Comparison of ENCODE assay signal across 12 cellular contexts in genomic region chr22:38104084-38104483, GRCh38. TPM values are rescaled to one million over a fixed set of nuclear protein-coding genes. Genes with fewer than 3 reads are reported as not detected.
DNase-seq lines count a peak whose midpoint lies in the region; ATAC-seq, FAIRE-seq and TF ChIP-seq lines count a peak whose summit lies in the region.
"Had no signal": no experiment of that assay in that cellular context is flagged by ENCODE, and none has a peak within 500 bp of the region (broad histone marks: within the 10 kb centered on the region; RNA-seq: fewer than 3 reads in every experiment).

No MANE protein-coding gene starts in this region.

- no peaks in the 10 kb centered on the region for H4K20me1 ChIP-seq in GM12878 (ENCODE audit: control insufficient read depth, insufficient read depth)

- H3K9me3 ChIP-seq in GM12878 (replicated peaks; ENCODE audit: control insufficient read depth, insufficient read depth, low read length) = no peaks in the 10 kb centered on the region
- H3K9me3 ChIP-seq: mucosa of descending colon had no signal

- no peaks in the 10 kb centered on the region for H3K9me3 Mint-ChIP-seq in Calu3 (ENCODE audit: low read depth, unreplicated experiment)
- H3K9me3 Mint-ChIP-seq: dendritic cell treated with granulocyte-macrophage colony-stimulating factor and Interleukin-4, amounts not matched to agents 40 ng/mL and 50 ng/mL, for 4 days had no signal

- no peak for TF ChIP-seq POLR2A in GM12878 (IDR thresholded peaks at IDR 0.05; ENCODE audit: low read depth, low read length)

- TF ChIP-seq RAD21 in GM12878 (IDR thresholded peaks at IDR 0.05; ENCODE audit: insufficient read depth, low read depth, low read length) = no peak

- WGBS in GM12878 (ENCODE audit: insufficient coverage, insufficient replicate concordance, low lambda C conversion rate, missing lambda C conversion rate) = 68% methylated on average over 6 of the region's 6 CpGs

- peaks cover 15% of the 10 kb centered on the region for H3K4me1 Mint-ChIP-seq in Calu3 (ENCODE audit: low read depth, unreplicated experiment)

- RAD21 ChIA-PET in GM12878 (lab: Charles Lee; ENCODE audit: unreplicated experiment) = interaction anchor here (1.6 kb wide), 1 partner anchor 52 kb away, joined by 7 read pairs; no protein-coding TSS in a partner anchor

- no peaks in the 10 kb centered on the region for H3K27me3 ChIP-seq in GM12878 (replicated peaks in 1 of 2; ENCODE audit: control insufficient read depth in 2 of 2, insufficient read depth in 2 of 2, low read length in 1 of 2)

- H3K36me3 Mint-ChIP-seq in Calu3 (ENCODE audit: insufficient read depth, unreplicated experiment) = peaks cover 74% of the 10 kb centered on the region

- ATAC-seq in GM12878 (peak; percentile 49; the same call in 1 of the 3 replicates), HG03354 (IDR thresholded peaks at IDR 0.05; ENCODE audit: poor library complexity, severe bottlenecking, unreplicated experiment) (no peak)
- ATAC-seq: mucosa of descending colon had no signal

- H3K27ac ChIP-seq in GM12878 (ENCODE audit: control insufficient read depth, insufficient read depth) = no peak overlapping the region

- no peaks in the 10 kb centered on the region for H3K36me3 ChIP-seq in GM12878 (ENCODE audit: control insufficient read depth in 2 of 2, insufficient read depth in 2 of 2, low read length in 1 of 2)

- TF ChIP-seq EP300 in GM12878 (IDR thresholded peaks at IDR 0.05; ENCODE audit: borderline replicate concordance in 1 of 2, control insufficient read depth in 1 of 2, low read depth in 2 of 2, low read length in 2 of 2) = no peak

- BruUV-seq in Calu3 (replicated peaks; lab: Mats Ljungman, UMichigan) = no TSS peak
- no TSS peak for BruUV-seq in GM12878 (replicated peaks; lab: Mats Ljungman, UMichigan)

- no peak overlapping the region for H2AFZ ChIP-seq in GM12878 (ENCODE audit: control insufficient read depth, low read depth, low read length)

- H3K4me2 ChIP-seq in GM12878 (ENCODE audit: control insufficient read depth, insufficient read depth) = no peak overlapping the region

- CTCF ChIA-PET in Calu3 (lab: Charles Lee) = interaction anchor here (1.5 kb wide), 1 partner anchor 52 kb away, joined by 3 read pairs; no protein-coding TSS in a partner anchor
- CTCF ChIA-PET in GM12878 (lab: Yijun Ruan, JAX) = interaction anchor here (0.8 to 4.5 kb wide), 3 partner anchors 51 to 97 kb away, joined by 3 to 34 read pairs (median 5); partner anchors contain the start of gene MAFF

- in situ Hi-C loops in GM12878 (cut with MboI) = no loop called here

- SMC1A ChIA-PET in GM12878 (lab: Charles Lee; ENCODE audit: uncharacterized antibody, unreplicated experiment) = interaction anchor here (0.7 to 0.9 kb wide), 2 partner anchors 49 to 126 kb away, joined by 3 read pairs; no protein-coding TSS in a partner anchor

- H3K27me3 Mint-ChIP-seq in Calu3 (ENCODE audit: unreplicated experiment) = no peaks in the 10 kb centered on the region

- H3K4me3 ChIP-seq in GM12878 = no peak overlapping the region
- H3K4me3 ChIP-seq: mucosa of descending colon had no signal

- POLR2A ChIA-PET in GM12878 (lab: Charles Lee) = interaction anchor here (0.6 to 0.7 kb wide), 2 partner anchors 121 to 167 kb away, joined by 4 to 5 read pairs; no protein-coding TSS in a partner anchor

- H3K79me2 ChIP-seq in GM12878 (ENCODE audit: control insufficient read depth, insufficient read depth, low read length) = no peaks in the 10 kb centered on the region

- no peak for FAIRE-seq in GM12878 (lab: Jason Lieb, UNC)

- H3K27ac Mint-ChIP-seq in Calu3 (ENCODE audit: unreplicated experiment) = peak overlapping the region; percentile 4
- H3K27ac Mint-ChIP-seq: dendritic cell treated with granulocyte-macrophage colony-stimulating factor and Interleukin-4, amounts not matched to agents 40 ng/mL and 50 ng/mL, for 4 days had no signal

- DNase-seq in Calu3 (no peak), HuH-7.5 (ENCODE audit: low spot score) (peak; percentile 74), GM12878 (ENCODE audit: low read depth, low spot score) (no peak), lung microvascular endothelial cell (ENCODE audit: low read depth in 2 of 2) (peak; percentile 20 to 25)
- no peak for DNase-seq in stimulated activated CD4-positive, alpha-beta T cell treated with anti-CD3 and anti-CD28 coated beads, Interleukin-4, amount 100 ng/mL, for 4 hours
- no peak for DNase-seq in stimulated activated CD4-positive, alpha-beta T cell treated with anti-CD3 and anti-CD28 coated beads, Interleukin-15, amount 100 ng/mL, for 24 hours
- DNase-seq in stimulated activated CD4-positive, alpha-beta T cell treated with anti-CD3 and anti-CD28 coated beads, Interleukin-4, amount 100 ng/mL, for 24 hours = no peak
- DNase-seq: activated CD4-positive, alpha-beta T cell treated with anti-CD3 and anti-CD28 coated beads, Interleukin-2, amount 50 U/mL, for 4 hours; NCI-H2171 had no signal

- no peak overlapping the region for H3K4me3 Mint-ChIP-seq in Calu3 (ENCODE audit: low read depth, unreplicated experiment)
- H3K4me3 Mint-ChIP-seq: dendritic cell treated with granulocyte-macrophage colony-stimulating factor and Interleukin-4, amounts not matched to agents 40 ng/mL and 50 ng/mL, for 4 days had no signal

- TF ChIP-seq CTCF in Calu3 (IDR thresholded peaks at IDR 0.05; ENCODE audit: unreplicated experiment) (no peak), GM12878 (IDR thresholded peaks at IDR 0.05 in 2 of 3, conservative IDR thresholded peaks at IDR 0.05 in 1 of 3; ENCODE audit: control insufficient read depth in 2 of 3, extremely low read depth in 1 of 3, insufficient read depth in 1 of 3, low read depth in 3 of 3, low read length in 3 of 3) (peak in 2 of 3 experiments; percentile 16 to 32; a peak in 3 of 6 replicates)

- H3K9ac ChIP-seq in GM12878 (ENCODE audit: control insufficient read depth, insufficient read depth, low read length) = no peak overlapping the region

- intact Hi-C loops in Calu3 (cut with micrococcal nuclease; ENCODE audit: unreplicated experiment) = no loop called here
- intact Hi-C loops in GM12878 (cut with micrococcal nuclease; ENCODE audit: unreplicated experiment) = loop anchor here (5.0 kb wide), 1 partner anchor 52 kb away; no protein-coding TSS in a partner anchor

- no peaks in the 10 kb centered on the region for H3K4me1 ChIP-seq in GM12878 (ENCODE audit: control insufficient read depth, insufficient read depth, low read length)

RNA-seq across cellular contexts. Expression of gene BAIAP2L2, which starts 6.4 kb away (rescaled TPM):
- total RNA-seq in Calu3 (2022) = 51.2 and 68.2 TPM in 2 replicates
- 0.37 TPM in 1 of 2 replicates, not detected in the other for total RNA-seq in GM12878 (2013; cell fraction: nucleolus; rRNA removed)
- total RNA-seq in GM12878 (2014; rRNA removed) = 0.11 TPM in 1 of 2 replicates, not detected in the other
- total RNA-seq in GM12878 (2014; rRNA removed; fragmentation: Illumina TruSeq; extraction: Trizol) = not detected in 2 replicates
- 0.08 and 0.38 TPM in 2 replicates for total RNA-seq in GM12878 (2021)
- 0.12 TPM for polyA plus RNA-seq in GM12878 (2011; ENCODE audit: low read depth)
- 0.04 and 0.08 TPM in 2 replicates for polyA plus RNA-seq in GM12878 (2011; rRNA removed)
- polyA plus RNA-seq in GM12878 (2011; cell fraction: cytosol; rRNA removed) = 0.04 and 0.12 TPM in 2 replicates
- polyA plus RNA-seq in GM12878 (2011; cell fraction: nucleus; rRNA removed) = 1.0 and 1.1 TPM in 2 replicates
- 0.51 and 0.70 TPM in 2 replicates for polyA plus RNA-seq in GM12878 (2012)
- polyA plus RNA-seq in GM12878 (2014; fragmentation: Illumina TruSeq; extraction: Trizol) = not detected in 2 replicates
- polyA plus RNA-seq in GM12878 (2014; fragmentation: Nextera tagmentation; extraction: Ambion mirVana) = not detected
- 0.17 and 0.48 TPM in 2 replicates for polyA plus RNA-seq in GM12878 (2014; rRNA removed)
- polyA plus RNA-seq in GM12878 (2016; fragmentation: Nextera tagmentation; extraction: Ambion mirVana) = under 1 TPM in 1 of 2 experiments, not detected in 1; 0.11 TPM
- not detected in 2 replicates for polyA minus RNA-seq in GM12878 (2011; rRNA and poly(A)+ RNA removed)
- not detected in 2 replicates for polyA minus RNA-seq in GM12878 (2011; cell fraction: cytosol; rRNA and poly(A)+ RNA removed)
- polyA minus RNA-seq in GM12878 (2011; cell fraction: nucleus; rRNA and poly(A)+ RNA removed) = not detected in 2 replicates
- under 0.01 TPM in 2 replicates for total RNA-seq in lung microvascular endothelial cell

RNA-seq across cellular contexts. Expression of gene SLC16A8, which starts 20.1 kb away (rescaled TPM):
- total RNA-seq in Calu3 (2022) (not detected in 2 replicates), GM12878 (2014; rRNA removed) (not detected in 2 replicates), GM12878 (2014; rRNA removed; fragmentation: Illumina TruSeq; extraction: Trizol) (not detected in 2 replicates), GM12878 (2021) (not detected in 2 replicates), lung microvascular endothelial cell (under 0.01 and 0.20 TPM in 2 replicates)
- total RNA-seq in GM12878 (2013; cell fraction: nucleolus; rRNA removed) = not detected in 2 replicates
- not detected for polyA plus RNA-seq in GM12878 (2011; ENCODE audit: low read depth)
- polyA plus RNA-seq in GM12878 (2011; rRNA removed) (not detected in 2 replicates), GM12878 (2014; fragmentation: Illumina TruSeq; extraction: Trizol) (not detected in 2 replicates), GM12878 (2014; fragmentation: Nextera tagmentation; extraction: Ambion mirVana) (not detected), GM12878 (2014; rRNA removed) (not detected in 2 replicates), GM12878 (2016; fragmentation: Nextera tagmentation; extraction: Ambion mirVana) (not detected)
- polyA plus RNA-seq in GM12878 (2011; cell fraction: cytosol; rRNA removed) = not detected in 2 replicates
- polyA plus RNA-seq in GM12878 (2011; cell fraction: nucleus; rRNA removed) = not detected in 2 replicates
- not detected in 2 replicates for polyA plus RNA-seq in GM12878 (2012)
- polyA minus RNA-seq in GM12878 (2011; rRNA and poly(A)+ RNA removed) = not detected in 2 replicates
- polyA minus RNA-seq in GM12878 (2011; cell fraction: cytosol; rRNA and poly(A)+ RNA removed) = not detected in 2 replicates
- not detected in 2 replicates for polyA minus RNA-seq in GM12878 (2011; cell fraction: nucleus; rRNA and poly(A)+ RNA removed)
- total RNA-seq: mucosa of descending colon had no signal

RNA-seq across cellular contexts. Expression of gene PICK1, which starts 46.9 kb away (rescaled TPM):
- total RNA-seq in Calu3 (2022) = 54.2 and 58.3 TPM in 2 replicates
- total RNA-seq in GM12878 (2013; cell fraction: nucleolus; rRNA removed) = 37.1 and 39.3 TPM in 2 replicates
- 12.6 and 13.7 TPM in 2 replicates for total RNA-seq in GM12878 (2014; rRNA removed)
- 7.8 and 10.5 TPM in 2 replicates for total RNA-seq in GM12878 (2014; rRNA removed; fragmentation: Illumina TruSeq; extraction: Trizol)
- 11.6 and 15.9 TPM in 2 replicates for total RNA-seq in GM12878 (2021)
- 4.3 TPM for polyA plus RNA-seq in GM12878 (2011; ENCODE audit: low read depth)
- 8.7 and 14.4 TPM in 2 replicates for polyA plus RNA-seq in GM12878 (2011; rRNA removed)
- 12.0 and 21.4 TPM in 2 replicates for polyA plus RNA-seq in GM12878 (2011; cell fraction: cytosol; rRNA removed)
- 73.0 and 76.7 TPM in 2 replicates for polyA plus RNA-seq in GM12878 (2011; cell fraction: nucleus; rRNA removed)
- 8.4 and 10.9 TPM in 2 replicates for polyA plus RNA-seq in GM12878 (2012)
- polyA plus RNA-seq in GM12878 (2014; fragmentation: Illumina TruSeq; extraction: Trizol) = 6.7 and 10.4 TPM in 2 replicates
- polyA plus RNA-seq in GM12878 (2014; fragmentation: Nextera tagmentation; extraction: Ambion mirVana) = under 1 TPM; 0.07 to 0.84 TPM
- 14.8 and 19.2 TPM in 2 replicates for polyA plus RNA-seq in GM12878 (2014; rRNA removed)
- 10 to 100 TPM; 10.6 to 11.3 TPM for polyA plus RNA-seq in GM12878 (2016; fragmentation: Nextera tagmentation; extraction: Ambion mirVana)
- polyA minus RNA-seq in GM12878 (2011; rRNA and poly(A)+ RNA removed) = 15.9 and 23.6 TPM in 2 replicates
- 3.2 and 4.9 TPM in 2 replicates for polyA minus RNA-seq in GM12878 (2011; cell fraction: cytosol; rRNA and poly(A)+ RNA removed)
- 11.8 and 15.8 TPM in 2 replicates for polyA minus RNA-seq in GM12878 (2011; cell fraction: nucleus; rRNA and poly(A)+ RNA removed)
- total RNA-seq in lung microvascular endothelial cell = 7.4 and 7.9 TPM in 2 replicates

Comparison
In these comparisons a context has a peak if more than half of its experiments do, and no peak if none do; other contexts are left out.
1. DNase-seq: peak in HuH-7.5 (single experiment) and lung microvascular endothelial cell (2 of 2); none in Calu3 (single experiment), GM12878 (single experiment), stimulated activated CD4-positive, alpha-beta T cell treated with anti-CD3 and anti-CD28 coated beads, Interleukin-4, amount 100 ng/mL, for 4 hours (0 of 2), stimulated activated CD4-positive, alpha-beta T cell treated with anti-CD3 and anti-CD28 coated beads, Interleukin-15, amount 100 ng/mL, for 24 hours (single experiment) and stimulated activated CD4-positive, alpha-beta T cell treated with anti-CD3 and anti-CD28 coated beads, Interleukin-4, amount 100 ng/mL, for 24 hours (single experiment).
2. RNA of gene BAIAP2L2, which starts 6.4 kb away (total RNA-seq): 51.2 to 68.2 TPM in Calu3; 0.08 to 0.38 TPM in GM12878 and under 0.01 TPM in lung microvascular endothelial cell; every median in the first group is over 10 times any median in the second.